22 cellular contexts compared by ENCODE assay signal in the genomic region with DNA sequence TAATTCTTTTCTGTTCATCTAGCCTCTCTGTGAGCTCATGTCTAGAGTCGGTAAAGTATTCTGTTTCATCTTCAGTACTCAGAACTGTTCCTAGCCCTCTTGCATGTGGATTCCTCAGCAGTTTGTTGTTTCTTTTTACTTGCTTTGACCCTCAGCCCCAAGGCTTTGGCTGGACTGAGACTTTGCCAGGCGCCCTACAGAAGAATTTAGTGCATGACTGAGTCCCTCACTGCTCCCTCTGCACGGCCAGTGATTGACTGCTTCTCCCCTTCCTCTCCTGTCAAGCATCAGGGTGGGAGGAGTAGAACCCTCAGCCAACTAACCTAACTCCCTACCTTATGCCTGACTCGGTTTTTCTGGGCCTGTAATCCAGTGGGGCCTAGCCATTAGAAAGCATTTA.
DNase-seq lines count a peak whose midpoint lies in the region; ATAC-seq and TF ChIP-seq lines count a peak whose summit lies in the region.
"Had no signal": no experiment of that assay in that cellular context is flagged by ENCODE, and none has a peak within 500 bp of the region (broad histone marks: within the 10 kb centered on the region; RNA-seq: fewer than 3 reads in every experiment).

No MANE protein-coding gene starts in this region.

- H3K27me3 ChIP-seq in adipocyte (replicated peaks; ENCODE audit: control insufficient read depth, insufficient read depth, low read length), result no peaks in the 10 kb centered on the region
- H3K27me3 ChIP-seq in testis, result no peaks in the 10 kb centered on the region
- H3K27me3 ChIP-seq: Peyer's patch had no signal

- peak; percentile 24 for DNase-seq in G401 (ENCODE audit: low spot score)
- peak; percentile 38 for DNase-seq in adipocyte (ENCODE audit: low read depth)
- DNase-seq in left kidney (ENCODE audit: low read depth, low spot score), result peak; percentile 74
- DNase-seq in NCI-H2196 (lab: John Stamatoyannopoulos, UW; ENCODE audit: unreplicated experiment), result no peak
- no peak for DNase-seq in testis
- DNase-seq in KG1 (lab: John Stamatoyannopoulos, UW), result no peak
- DNase-seq in left lobe of liver (ENCODE audit: low spot score), result no peak
- DNase-seq: C1 segment of cervical spinal cord; CD4-positive, alpha-beta memory T cell; COR-L47; DMS79 treated with DMSO at 0.1 percent for 48 hours; H9; KBM-7; MM.1S; NCI-H2029; NCI-H2227 treated with DMSO at 0.1 percent for 48 hours; NCI-H526 treated with DMSO at 0.1 percent for 48 hours; OCI-M1; Peyer's patch; SIG-M5 had no signal

- H3K4me3 ChIP-seq in adipocyte (ENCODE audit: low read length) (no peak overlapping the region), testis (no peak overlapping the region)
- H3K4me3 ChIP-seq: GM23338, Peyer's patch, SK-N-MC had no signal

- intact Hi-C loops in testis (cut with DNase I; ENCODE audit: low total_unique reads), result loop anchor here (10.0 kb wide), 1 partner anchor 364 kb away; no protein-coding TSS in a partner anchor

- no peak for TF ChIP-seq POLR2A in testis (IDR thresholded peaks at IDR 0.05)

- H3K36me3 ChIP-seq in adipocyte (ENCODE audit: control insufficient read depth, insufficient read depth, low read length, severe bottlenecking) (peaks cover 17% of the 10 kb centered on the region), testis (ENCODE audit: low read depth, missing control alignments) (no peaks in the 10 kb centered on the region)
- H3K36me3 ChIP-seq: Peyer's patch had no signal

- WGBS in testis, 2 donors, result 73 to 85% methylated on average over 4 of the region's 4 CpGs

- H3K27ac ChIP-seq in testis, result no peak overlapping the region
- H3K27ac ChIP-seq: Peyer's patch, SK-N-MC had no signal

- in situ Hi-C loops in G401 (cut with HindIII; ENCODE audit: low sequenced_read_pairs), result no loop called here

- H3K9ac ChIP-seq in adipocyte (ENCODE audit: low read length), result no peak overlapping the region

- no peaks in the 10 kb centered on the region for H3K4me1 ChIP-seq in adipocyte (ENCODE audit: control insufficient read depth, insufficient read depth, low read length)
- H3K4me1 ChIP-seq in testis, result no peaks in the 10 kb centered on the region
- H3K4me1 ChIP-seq: Peyer's patch had no signal

- TF ChIP-seq CTCF in testis (IDR thresholded peaks at IDR 0.05), result no peak

- H3K9me3 ChIP-seq in adipocyte (ENCODE audit: control insufficient read depth, low read length) (no peaks in the 10 kb centered on the region), testis (no peaks in the 10 kb centered on the region)
- H3K9me3 ChIP-seq: Peyer's patch had no signal

- no peak for ATAC-seq in left lobe of liver
- ATAC-seq: GM23338 had no signal

Comparison
In these comparisons a context has a peak if more than half of its experiments do, and no peak if none do; other contexts are left out.
1. DNase-seq: peak in G401 (single experiment), adipocyte (single experiment) and left kidney (single experiment); none in NCI-H2196 (single experiment), testis (single experiment), KG1 (single experiment) and left lobe of liver (single experiment).